In the genomic region with DNA sequence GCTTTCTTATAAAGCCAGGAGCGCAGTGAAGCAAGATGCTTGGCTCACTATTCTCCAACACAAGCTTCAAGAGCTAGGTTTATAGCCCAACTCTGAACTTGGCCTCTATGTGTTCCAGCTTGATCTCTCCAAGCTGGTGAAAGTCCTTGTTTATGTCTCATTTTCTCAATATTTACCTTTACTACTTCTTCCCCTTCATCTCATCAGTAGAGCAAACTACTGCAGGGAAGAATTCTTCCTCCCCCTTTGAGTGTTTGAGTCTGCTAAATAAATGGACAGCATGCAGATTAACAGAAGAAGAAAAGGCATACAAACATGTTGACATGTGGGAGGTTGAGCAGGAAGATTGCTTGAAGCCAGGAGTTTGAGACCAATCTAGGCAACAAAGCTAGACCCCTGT, we compare ENCODE assay signal across 17 cellular contexts.
"Had no signal": no experiment of that assay in that cellular context is flagged by ENCODE, and none has a peak within 500 bp of the region (broad histone marks: within the 10 kb centered on the region; RNA-seq: fewer than 3 reads in every experiment).

No MANE protein-coding gene starts in this region.

- H3K27ac ChIP-seq: gastrocnemius medialis, left lung, neutrophil, parathyroid adenoma, right atrium auricular region, sigmoid colon, thyroid gland had no signal

- H3K4me1 ChIP-seq: parathyroid adenoma had no signal

- H2AFZ ChIP-seq: parathyroid adenoma had no signal

- H3K9ac ChIP-seq: parathyroid adenoma had no signal

- DNase-seq: dorsolateral prefrontal cortex; effector CD4-positive, alpha-beta T cell; foreskin fibroblast; gastrocnemius medialis; left lung; naive B cell; sigmoid colon; stimulated activated CD4-positive, alpha-beta T cell treated with anti-CD3 and anti-CD28 coated beads, Interleukin-2, amount 100 ng/mL, for 24 hours; stimulated activated CD4-positive, alpha-beta T cell treated with anti-CD3 and anti-CD28 coated beads, Interleukin-4, amount 100 ng/mL, for 24 hours; stimulated activated naive CD4-positive, alpha-beta T cell treated with Interleukin-2 at 50 U/mL for 16 hours had no signal

- H3K9me3 ChIP-seq: gastrocnemius medialis, left lung, neutrophil, right atrium auricular region, sigmoid colon, stomach, thyroid gland had no signal

- H3K36me3 ChIP-seq: gastrocnemius medialis, left lung, neutrophil, right atrium auricular region, sigmoid colon, stomach, thyroid gland had no signal

- H3K79me2 ChIP-seq: parathyroid adenoma had no signal

- ATAC-seq: gastrocnemius medialis; left lung; natural killer cell treated with Interleukin-12 subunit alpha and Interleukin-12 subunit beta and Interleukin-15 and Interleukin-18, amount 100 ng/mL, for 72 hours; stimulated activated effector memory CD8-positive, alpha-beta T cell treated with anti-CD3 and anti-CD28 coated beads, Interleukin-12 subunit alpha, Interleukin-12 subunit beta, amount 100 ng/mL, for 72 hours had no signal

- H3K27me3 ChIP-seq: dorsolateral prefrontal cortex, gastrocnemius medialis, left lung, neutrophil, right atrium auricular region, sigmoid colon, stomach, thyroid gland had no signal

- H3K4me3 ChIP-seq: dorsolateral prefrontal cortex, gastrocnemius medialis, left lung, right atrium auricular region, sigmoid colon, stomach, thyroid gland had no signal
